In the genomic region with DNA sequence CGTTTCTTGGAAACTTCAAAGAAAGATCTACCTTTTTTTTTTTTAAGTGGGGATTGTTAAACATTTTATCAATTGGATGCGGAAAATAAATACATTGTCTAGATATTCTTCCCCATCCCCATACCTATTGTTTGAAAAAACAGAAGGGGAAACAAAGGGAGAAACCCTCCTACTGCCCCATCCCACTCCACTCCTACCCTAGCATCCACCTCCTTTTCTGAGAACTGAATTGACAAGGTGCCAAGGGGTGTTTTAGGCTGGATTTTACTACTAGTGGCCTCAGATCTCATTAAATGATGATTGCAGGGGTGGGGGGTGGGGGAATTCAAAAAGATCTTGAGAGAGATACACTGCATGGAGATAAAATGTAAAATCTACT, we compare ENCODE assay signal across 16 cellular contexts. TPM values are rescaled to one million over a fixed set of nuclear protein-coding genes. Genes with fewer than 3 reads are reported as not detected.
DNase-seq lines count a peak whose midpoint lies in the region; ATAC-seq and TF ChIP-seq lines count a peak whose summit lies in the region.
"Had no signal": no experiment of that assay in that cellular context is flagged by ENCODE, and none has a peak within 500 bp of the region (broad histone marks: within the 10 kb centered on the region; RNA-seq: fewer than 3 reads in every experiment).

No MANE protein-coding gene starts in this region.

- H3K4me3 Mint-ChIP-seq in CD8-positive, alpha-beta memory T cell: peak overlapping the region; percentile 95 to 99 (median 97)
- peak overlapping the region; percentile 94 for H3K4me3 Mint-ChIP-seq in activated naive CD8-positive, alpha-beta T cell treated with anti-CD3 and anti-CD28 coated beads, Interleukin-2, amount 50 U/mL, for 24 hours
- peak overlapping the region; percentile 77 to 96 (median 88) for H3K4me3 Mint-ChIP-seq in naive thymus-derived CD8-positive, alpha-beta T cell

- no peaks in the 10 kb centered on the region for H3K9me3 Mint-ChIP-seq in CD8-positive, alpha-beta memory T cell
- no peaks in the 10 kb centered on the region for H3K9me3 Mint-ChIP-seq in activated naive CD8-positive, alpha-beta T cell treated with anti-CD3 and anti-CD28 coated beads, Interleukin-2, amount 50 U/mL, for 24 hours
- H3K9me3 Mint-ChIP-seq in naive thymus-derived CD8-positive, alpha-beta T cell: no peaks in the 10 kb centered on the region

- TF ChIP-seq CTCF in HEK293 (tag by site-specific recombination; IDR thresholded peaks at IDR 0.05) (no peak), GM10248 (IDR thresholded peaks at IDR 0.05; ENCODE audit: control extremely low read depth, extremely low read depth, low read depth, missing control alignments) (no peak)

- H3K27ac Mint-ChIP-seq in CD8-positive, alpha-beta memory T cell: peak overlapping the region; percentile 62 to 98 (median 92)
- H3K27ac Mint-ChIP-seq in activated naive CD8-positive, alpha-beta T cell treated with anti-CD3 and anti-CD28 coated beads, Interleukin-2, amount 50 U/mL, for 24 hours: peak overlapping the region; percentile 96
- H3K27ac Mint-ChIP-seq in naive thymus-derived CD8-positive, alpha-beta T cell: peak overlapping the region in 3 of 10 donors; percentile 42 to 74 (median 72)
- H3K27ac Mint-ChIP-seq: CD14-positive monocyte had no signal

- H3K27ac ChIP-seq in CD8-positive, alpha-beta memory T cell (ENCODE audit: low read depth, low read length): no peak overlapping the region
- no peak overlapping the region for H3K27ac ChIP-seq in HEK293 (ENCODE audit: extremely low read depth, low read depth, low read length)
- H3K27ac ChIP-seq: adrenal gland had no signal

- H3K4me1 Mint-ChIP-seq in CD8-positive, alpha-beta memory T cell: peaks cover 43 to 58% (median 57%) of the 10 kb centered on the region in 3 donors
- H3K4me1 Mint-ChIP-seq in activated naive CD8-positive, alpha-beta T cell treated with anti-CD3 and anti-CD28 coated beads, Interleukin-2, amount 50 U/mL, for 24 hours: peaks cover 52% of the 10 kb centered on the region
- peaks cover 6 to 25% (median 18%) of the 10 kb centered on the region in 4 donors for H3K4me1 Mint-ChIP-seq in naive thymus-derived CD8-positive, alpha-beta T cell

- no peaks in the 10 kb centered on the region for H3K9me3 ChIP-seq in CD8-positive, alpha-beta memory T cell (ENCODE audit: low read length)
- H3K9me3 ChIP-seq in HEK293 (ENCODE audit: control insufficient read depth, insufficient read depth, low read depth, low read length): no peaks in the 10 kb centered on the region
- H3K9me3 ChIP-seq: adrenal gland, mucosa of descending colon, spleen had no signal

- H3K27me3 ChIP-seq in CD8-positive, alpha-beta memory T cell (ENCODE audit: insufficient read depth, low read length, poor library complexity, severe bottlenecking): no peaks in the 10 kb centered on the region

- POLR2A ChIA-PET in CD8-positive, alpha-beta memory T cell (lab: Charles Lee): no interaction called here
- POLR2A ChIA-PET in HEK293 (lab: Yijun Ruan, JAX) (interaction anchor here (0.6 kb wide), 1 partner anchor 259 kb away, joined by 3 read pairs; no protein-coding TSS in a partner anchor), GM10248 (lab: Yijun Ruan, JAX) (no interaction called here)
- POLR2A ChIA-PET in naive thymus-derived CD8-positive, alpha-beta T cell (lab: Charles Lee): no interaction called here

- DNase-seq in CD8-positive, alpha-beta memory T cell: no peak
- no peak for DNase-seq in activated naive CD8-positive, alpha-beta T cell treated with anti-CD3 and anti-CD28 coated beads, Interleukin-2, amount 50 U/mL, for 24 hours
- DNase-seq in naive thymus-derived CD8-positive, alpha-beta T cell: no peak
- DNase-seq in GM10248 (ENCODE audit: extremely low spot score) (no peak), SK-N-DZ (ENCODE audit: low spot score) (no peak), NCI-H1092 (lab: John Stamatoyannopoulos, UW) (no peak)
- DNase-seq: adrenal gland, erythroblast, kidney glomerular epithelial cell, mucosa of descending colon, NCI-H1092 treated with DMSO at 0.1 percent for 48 hours, SHP77 treated with DMSO at 0.1 percent for 48 hours, spleen had no signal

- peaks cover 0 to 17% of the 10 kb centered on the region in 2 donors for H3K27me3 Mint-ChIP-seq in CD8-positive, alpha-beta memory T cell
- peaks cover 48% of the 10 kb centered on the region for H3K27me3 Mint-ChIP-seq in activated naive CD8-positive, alpha-beta T cell treated with anti-CD3 and anti-CD28 coated beads, Interleukin-2, amount 50 U/mL, for 24 hours
- H3K27me3 Mint-ChIP-seq in naive thymus-derived CD8-positive, alpha-beta T cell: peaks cover 21 to 70% (median 54%) of the 10 kb centered on the region in 5 donors

- H3K4me1 ChIP-seq in CD8-positive, alpha-beta memory T cell (ENCODE audit: insufficient read depth, low read length): peaks cover 17% of the 10 kb centered on the region
- peaks cover 13% of the 10 kb centered on the region for H3K4me1 ChIP-seq in HEK293 (ENCODE audit: control insufficient read depth, insufficient read depth, low read length)

- H3K36me3 Mint-ChIP-seq in CD8-positive, alpha-beta memory T cell: peaks cover 0 to 8% (median 0%) of the 10 kb centered on the region in 3 donors
- peaks cover 2% of the 10 kb centered on the region for H3K36me3 Mint-ChIP-seq in activated naive CD8-positive, alpha-beta T cell treated with anti-CD3 and anti-CD28 coated beads, Interleukin-2, amount 50 U/mL, for 24 hours (ENCODE audit: low read depth)
- H3K36me3 Mint-ChIP-seq in naive thymus-derived CD8-positive, alpha-beta T cell: peaks cover 0 to 5% (median 0%) of the 10 kb centered on the region in 3 donors

- CTCF ChIA-PET in CD8-positive, alpha-beta memory T cell (lab: Charles Lee): interaction anchor here (2.0 kb wide), 1 partner anchor 55 kb away, joined by 4 read pairs; no protein-coding TSS in a partner anchor
- CTCF ChIA-PET in HEK293 (lab: Yijun Ruan, JAX): interaction anchor here (1.4 kb wide), 1 partner anchor 16 kb away, joined by 3 read pairs; no protein-coding TSS in a partner anchor
- CTCF ChIA-PET in GM10248 (lab: Yijun Ruan, JAX): interaction anchor here (1.2 kb wide), 1 partner anchor 23 kb away, joined by 3 read pairs; no protein-coding TSS in a partner anchor

- no peaks in the 10 kb centered on the region for H3K36me3 ChIP-seq in CD8-positive, alpha-beta memory T cell (ENCODE audit: insufficient read depth, low read length)
- no peaks in the 10 kb centered on the region; a peak in 1 of 3 replicates for H3K36me3 ChIP-seq in HEK293 (ENCODE audit: control insufficient read depth in 2 of 2, insufficient read depth in 1 of 2, low read length in 2 of 2)
- H3K36me3 ChIP-seq: adrenal gland, spleen had no signal

- ATAC-seq in activated naive CD8-positive, alpha-beta T cell treated with anti-CD3 and anti-CD28 coated beads, Interleukin-2, amount 50 U/mL, for 24 hours: peak; percentile 13
- ATAC-seq in naive thymus-derived CD8-positive, alpha-beta T cell: no peak
- no peak for ATAC-seq in HG02852 (IDR thresholded peaks at IDR 0.05; ENCODE audit: unreplicated experiment)
- ATAC-seq: mucosa of descending colon had no signal

- no peak overlapping the region for H3K4me3 ChIP-seq in CD8-positive, alpha-beta memory T cell (ENCODE audit: low read length)
- no peak overlapping the region for H3K4me3 ChIP-seq in HEK293 (ENCODE audit: low read depth, low read length)
- H3K4me3 ChIP-seq: mucosa of descending colon had no signal

TF ChIP-seq in HEK293, 187 proteins besides CTCF, POLR2A, EP300 and RAD21 (continues in another document):
- no peak for TF ChIP-seq ZNF121 (tag by site-specific recombination; IDR thresholded peaks at IDR 0.05)
- TF ChIP-seq EGR2 (tag by site-specific recombination; IDR thresholded peaks at IDR 0.05; ENCODE audit: low read depth): peak; percentile 86
- no peak for TF ChIP-seq KLF1 (tag by site-specific recombination; IDR thresholded peaks at IDR 0.05)
- TF ChIP-seq ZNF514 (tag by site-specific recombination; IDR thresholded peaks at IDR 0.05): no peak
- TF ChIP-seq PATZ1 (tag by site-specific recombination; IDR thresholded peaks at IDR 0.05): 0 out of 2 replicates have a peak, but pooled peaks have one; percentile 21
- TF ChIP-seq ZNF580 (tag by site-specific recombination; IDR thresholded peaks at IDR 0.05): 0 out of 2 replicates have a peak, but pooled peaks have one; percentile 25
- TF ChIP-seq PRDM1 (tag by site-specific recombination; IDR thresholded peaks at IDR 0.05): no peak

RNA-seq across cellular contexts. Expression of gene EDARADD, which starts 2.6 kb away (rescaled TPM):
- 10 to 100 TPM; 23.3 to 24.6 TPM for total RNA-seq in CD8-positive, alpha-beta memory T cell
- polyA plus RNA-seq in CD8-positive, alpha-beta memory T cell: 16.2 TPM
- under 1 TPM; 0.38 to 0.68 TPM for total RNA-seq in naive thymus-derived CD8-positive, alpha-beta T cell
- 1 to 10 TPM in 1 of 3 donors, under 1 TPM in 2; 0.20 to 2.5 (median 0.32) TPM for polyA plus RNA-seq in naive thymus-derived CD8-positive, alpha-beta T cell
- polyA plus RNA-seq in SK-N-DZ (2014; cell fraction: cytosol; rRNA removed): not detected in 2 replicates
- polyA plus RNA-seq in SK-N-DZ (2014; cell fraction: nucleus; rRNA removed): not detected in 2 replicates
- polyA plus RNA-seq: CD14-positive monocyte had no signal

Comparison
In these comparisons a context has a peak if more than half of its experiments do, and no peak if none do; other contexts are left out.
1. RNA of gene EDARADD, which starts 2.6 kb away (total RNA-seq): 23.3 to 24.6 TPM in CD8-positive, alpha-beta memory T cell; 0.38 to 0.68 TPM in naive thymus-derived CD8-positive, alpha-beta T cell; every median in the first group is over 10 times any median in the second.
2. Peak in every context shown above with its lines, with median percentiles within 50 percentile points of each other: H3K4me3 Mint-ChIP-seq.